Comparison of ENCODE assay signal across 1 cellular context in genomic region chr19:3058009-3058820, GRCh38.
TF ChIP-seq lines count a peak whose summit lies in the region.

No MANE protein-coding gene starts in this region.

TF ChIP-seq in K562, 482 proteins besides CTCF, POLR2A, EP300 and RAD21:
- TF ChIP-seq KDM1A (IDR thresholded peaks at IDR 0.05) (peak in 1 of 2 experiments; percentile 25; a peak in 1 of 4 replicates), SMC3 (conservative IDR thresholded peaks at IDR 0.05; ENCODE audit: insufficient read depth, low read depth, low read length) (no peak), RBM25 (IDR thresholded peaks at IDR 0.05; ENCODE audit: low read depth, low read length, severe bottlenecking) (peak; percentile 59), RBFOX2 (IDR thresholded peaks at IDR 0.05; ENCODE audit: low read depth, low read length) (peak; percentile 32; the same call in 1 of the 2 replicates), POLR2G (IDR thresholded peaks at IDR 0.05; ENCODE audit: low read depth, low read length) (peak; percentile 17; the same call in 1 of the 2 replicates), ZFP36 (IDR thresholded peaks at IDR 0.05; ENCODE audit: low read depth, low read length, partially characterized antibody) (peak; percentile 77), SAP30 (IDR thresholded peaks at IDR 0.05; ENCODE audit: borderline replicate concordance, insufficient read depth, low read depth, low read length, poor library complexity, severe bottlenecking) (no peak), SLC30A9 (CRISPR knock-in tag; IDR thresholded peaks at IDR 0.05) (no peak), MEF2A (IDR thresholded peaks at IDR 0.05; ENCODE audit: control insufficient read depth, low read depth, low read length) (no peak)
- TF ChIP-seq, protein P1, sequence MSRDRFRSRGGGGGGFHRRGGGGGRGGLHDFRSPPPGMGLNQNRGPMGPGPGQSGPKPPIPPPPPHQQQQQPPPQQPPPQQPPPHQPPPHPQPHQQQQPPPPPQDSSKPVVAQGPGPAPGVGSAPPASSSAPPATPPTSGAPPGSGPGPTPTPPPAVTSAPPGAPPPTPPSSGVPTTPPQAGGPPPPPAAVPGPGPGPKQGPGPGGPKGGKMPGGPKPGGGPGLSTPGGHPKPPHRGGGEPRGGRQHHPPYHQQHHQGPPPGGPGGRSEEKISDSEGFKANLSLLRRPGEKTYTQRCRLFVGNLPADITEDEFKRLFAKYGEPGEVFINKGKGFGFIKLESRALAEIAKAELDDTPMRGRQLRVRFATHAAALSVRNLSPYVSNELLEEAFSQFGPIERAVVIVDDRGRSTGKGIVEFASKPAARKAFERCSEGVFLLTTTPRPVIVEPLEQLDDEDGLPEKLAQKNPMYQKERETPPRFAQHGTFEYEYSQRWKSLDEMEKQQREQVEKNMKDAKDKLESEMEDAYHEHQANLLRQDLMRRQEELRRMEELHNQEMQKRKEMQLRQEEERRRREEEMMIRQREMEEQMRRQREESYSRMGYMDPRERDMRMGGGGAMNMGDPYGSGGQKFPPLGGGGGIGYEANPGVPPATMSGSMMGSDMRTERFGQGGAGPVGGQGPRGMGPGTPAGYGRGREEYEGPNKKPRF (IDR thresholded peaks at IDR 0.05; ENCODE audit: low read depth, low read length) = no peak
